Comparison of ENCODE assay signal across 24 cellular contexts in genomic region chr1:169797281-169797680, GRCh38.
"Had no signal": no experiment of that assay in that cellular context is flagged by ENCODE, and none has a peak within 500 bp of the region (broad histone marks: within the 10 kb centered on the region; RNA-seq: fewer than 3 reads in every experiment).

No MANE protein-coding gene starts in this region.

- H3K4me3 ChIP-seq: cardiac muscle cell, SK-N-MC had no signal

- H3K27me3 ChIP-seq: brain microvascular endothelial cell, cardiac muscle cell had no signal

- H3K27ac Mint-ChIP-seq: activated naive CD8-positive, alpha-beta T cell treated with anti-CD3 and anti-CD28 coated beads for 36 hours had no signal

- H3K9me3 Mint-ChIP-seq: activated naive CD4-positive, alpha-beta T cell treated with anti-CD3 and anti-CD28 coated beads, Interleukin-2, amount 10 ng/mL, durations not matched to agents 7 days and 5 days; activated naive CD8-positive, alpha-beta T cell treated with anti-CD3 and anti-CD28 coated beads for 36 hours; activated T-cell treated with anti-CD3 and anti-CD28 coated beads, Interleukin-2, amount 50 U/mL, for 4 hours had no signal

- ATAC-seq: activated CD4-positive, CD25-positive, alpha-beta regulatory T cell treated with anti-CD3 and anti-CD28 coated beads, Interleukin-2, amount 50 U/mL, for 24 hours; activated CD8-positive, alpha-beta T cell treated with anti-CD3 and anti-CD28 coated beads, Interleukin-2, amount 10 ng/mL, durations not matched to agents 7 days and 5 days; activated T-cell treated with anti-CD3 and anti-CD28 coated beads, Interleukin-2, amount 50 U/mL, for 4 hours; Panc1; Right ventricle myocardium inferior had no signal

- H3K36me3 ChIP-seq: brain microvascular endothelial cell, cardiac muscle cell had no signal

- DNase-seq: activated CD4-positive, alpha-beta T cell treated with anti-CD3 and anti-CD28 coated beads, Interleukin-2, amount 50 U/mL, for 1 hour; activated CD8-positive, alpha-beta T cell treated with anti-CD3 and anti-CD28 coated beads, Interleukin-2, amount 10 ng/mL, durations not matched to agents 7 days and 5 days; activated gamma-delta T cell treated with Interleukin-2 at 50 U/mL for 16 hours; activated naive CD4-positive, alpha-beta T cell treated with anti-CD3 and anti-CD28 coated beads, Interleukin-2, amount 10 ng/mL, durations not matched to agents 7 days and 5 days; activated naive CD8-positive, alpha-beta T cell treated with anti-CD3 and anti-CD28 coated beads for 36 hours; activated T-cell treated with anti-CD3 and anti-CD28 coated beads, Interleukin-2, amount 50 U/mL, for 4 hours; brain microvascular endothelial cell; KG1; MV-4-11; NCI-H1092 treated with DMSO at 0.1 percent for 48 hours; NCI-H1417 treated with DMSO at 0.1 percent for 48 hours; NCI-H1694; NCI-H2029; NCI-H2107; NCI-H2171 treated with DMSO at 0.1 percent for 48 hours; NCI-H510A treated with DMSO at 0.1 percent for 48 hours; OCI-M1; RPMI8226; T-helper 1 cell had no signal

- H3K27me3 Mint-ChIP-seq: activated naive CD4-positive, alpha-beta T cell treated with anti-CD3 and anti-CD28 coated beads, Interleukin-2, amount 10 ng/mL, durations not matched to agents 7 days and 5 days; activated naive CD8-positive, alpha-beta T cell treated with anti-CD3 and anti-CD28 coated beads for 36 hours had no signal

- H3K27ac ChIP-seq: brain microvascular endothelial cell, cardiac muscle cell, SK-N-MC had no signal
